ENCODE assay signal across 21 cellular contexts in the genomic region with DNA sequence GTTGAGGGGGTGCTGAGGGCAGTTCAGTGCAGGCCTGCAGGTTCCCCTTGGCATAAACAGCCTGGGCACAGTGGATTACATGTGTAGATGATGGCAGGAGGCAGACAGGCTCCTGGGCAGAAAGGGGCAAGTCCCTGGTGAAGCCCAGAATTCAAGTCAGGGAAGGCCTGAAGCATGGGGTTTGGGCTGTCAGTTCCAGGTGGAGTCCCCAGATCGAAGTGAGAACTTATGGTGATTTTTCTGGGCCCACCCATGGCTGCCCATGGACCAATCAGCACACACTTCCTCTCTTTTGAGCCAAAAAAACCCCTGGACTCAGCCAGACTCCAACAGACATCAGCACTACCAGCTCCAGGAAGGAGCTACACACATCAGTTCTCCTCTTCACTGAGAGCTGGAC.
"Had no signal": no experiment of that assay in that cellular context is flagged by ENCODE, and none has a peak within 500 bp of the region (broad histone marks: within the 10 kb centered on the region; RNA-seq: fewer than 3 reads in every experiment).

No MANE protein-coding gene starts in this region.

- H3K4me2 ChIP-seq: KMS-11, SK-N-SH had no signal

- H3K9ac ChIP-seq: KMS-11, SK-N-SH had no signal

- H3K9me3 ChIP-seq: SK-N-SH had no signal

- H3K4me3 Mint-ChIP-seq: IgD-negative memory B cell had no signal

- DNase-seq: Kasumi-1, MM.1S, NCI-H1092 treated with DMSO at 0.1 percent for 48 hours, NCI-H1436, NCI-H187, NCI-H2029, NCI-H2081 treated with DMSO at 0.1 percent for 48 hours, NCI-H2171, NCI-H226, NCI-H446, NCI-H510A, NCI-H524 treated with DMSO at 0.1 percent for 48 hours, NCI-H69, NCI-H774, Right ventricle myocardium superior, RPMI8226, SK-N-SH had no signal

- H3K27ac ChIP-seq: HL-60, KMS-11 had no signal

- H3K36me3 Mint-ChIP-seq: IgD-negative memory B cell had no signal

- H3K4me1 Mint-ChIP-seq: IgD-negative memory B cell had no signal

- H3K27me3 Mint-ChIP-seq: IgD-negative memory B cell had no signal

- H3K4me3 ChIP-seq: K562 had no signal

- ATAC-seq: K562 had no signal
